ENCODE assay signal across 28 cellular contexts in genomic region chr13:112253631-112254030, GRCh38.
"Had no signal": no experiment of that assay in that cellular context is flagged by ENCODE, and none has a peak within 500 bp of the region (broad histone marks: within the 10 kb centered on the region; RNA-seq: fewer than 3 reads in every experiment).

No MANE protein-coding gene starts in this region.

- H3K36me3 Mint-ChIP-seq: neural progenitor cell had no signal

- H3K36me3 ChIP-seq: gastrocnemius medialis, heart left ventricle, neural progenitor cell, ovary, suprapubic skin, thyroid gland, vagina had no signal

- H3K4me3 Mint-ChIP-seq: central memory CD8-positive, alpha-beta T cell; naive thymus-derived CD4-positive, alpha-beta T cell; nephron; neural progenitor cell; stimulated activated naive CD8-positive, alpha-beta T cell treated with anti-CD3 and anti-CD28 coated beads, Interleukin-15, amount 100 ng/mL, for 72 hours had no signal

- H3K27me3 ChIP-seq: gastrocnemius medialis, hepatocyte, neural progenitor cell, ovary, thyroid gland, vagina had no signal

- H3K9me3 ChIP-seq: gastrocnemius medialis, ovary, suprapubic skin, thyroid gland, vagina had no signal

- H3K27ac Mint-ChIP-seq: naive thymus-derived CD4-positive, alpha-beta T cell; nephron had no signal

- H3K4me1 ChIP-seq: gastrocnemius medialis, heart left ventricle, suprapubic skin, thyroid gland, vagina had no signal

- H3K9ac ChIP-seq: neural progenitor cell had no signal

- H2AFZ ChIP-seq: hepatocyte, neural progenitor cell had no signal

- H3K4me3 ChIP-seq: coronary artery, gastrocnemius medialis, heart left ventricle, hepatocyte, neural progenitor cell, ovary, smooth muscle cell, suprapubic skin, thyroid gland, vagina had no signal

- H3K4me1 Mint-ChIP-seq: central memory CD8-positive, alpha-beta T cell; naive thymus-derived CD4-positive, alpha-beta T cell; nephron; stimulated activated naive CD8-positive, alpha-beta T cell treated with anti-CD3 and anti-CD28 coated beads, Interleukin-15, amount 100 ng/mL, for 72 hours had no signal

- ATAC-seq: gastrocnemius medialis; heart left ventricle; left colon; naive thymus-derived CD4-positive, alpha-beta T cell; sciatic nerve; stimulated activated naive CD8-positive, alpha-beta T cell treated with anti-CD3 and anti-CD28 coated beads, Interleukin-15, amount 100 ng/mL, for 72 hours had no signal

- H3K9me3 Mint-ChIP-seq: central memory CD8-positive, alpha-beta T cell; nephron had no signal

- H3K27ac ChIP-seq: coronary artery, gastrocnemius medialis, heart left ventricle, hepatocyte, neural progenitor cell, ovary, suprapubic skin, thyroid gland, vagina had no signal

- H3K4me2 ChIP-seq: hepatocyte, neural progenitor cell, smooth muscle cell had no signal

- DNase-seq: effector CD4-positive, alpha-beta T cell; foreskin fibroblast; gastrocnemius medialis; kidney glomerular epithelial cell; left colon; mesendoderm; midbrain; naive thymus-derived CD4-positive, alpha-beta T cell; nucleus accumbens; ovary; stimulated activated CD4-positive, alpha-beta T cell treated with anti-CD3 and anti-CD28 coated beads, Interleukin-12 subunit alpha, Interleukin-12 subunit beta, amount 100 ng/mL, for 4 hours; stimulated activated CD4-positive, alpha-beta T cell treated with anti-CD3 and anti-CD28 coated beads, Interleukin-1b, Interleukin-23, amount 100 ng/mL, for 48 hours; stimulated activated CD4-positive, alpha-beta T cell treated with anti-CD3 and anti-CD28 coated beads, Interleukin-4, amount 100 ng/mL, for 1 hour; stimulated activated CD8-positive, alpha-beta memory T cell treated with anti-CD3 and anti-CD28 coated beads, Interleukin-4, amount 100 ng/mL, for 48 hours; stimulated activated naive CD4-positive, alpha-beta T cell; stimulated activated naive CD8-positive, alpha-beta T cell treated with anti-CD3 and anti-CD28 coated beads, Interleukin-15, amount 100 ng/mL, for 72 hours; thyroid gland; trophoblast cell had no signal
